Comparison of ENCODE assay signal across 11 cellular contexts in genomic region chr1:211935448-211935970, GRCh38.
DNase-seq lines count a peak whose midpoint lies in the region; ATAC-seq lines count a peak whose summit lies in the region.
"Had no signal": no experiment of that assay in that cellular context is flagged by ENCODE, and none has a peak within 500 bp of the region (broad histone marks: within the 10 kb centered on the region; RNA-seq: fewer than 3 reads in every experiment).

No MANE protein-coding gene starts in this region.

- peaks cover 0 to 10% (median 0%) of the 10 kb centered on the region in 11 experiments; a peak in 5 of 22 replicates for H3K36me3 ChIP-seq in BLaER1 treated with 17β-estradiol and CSF1 and Interleukin-3, amounts not matched to agents 10 nM and 100 nM
- no peaks in the 10 kb centered on the region for H3K36me3 ChIP-seq in aorta (ENCODE audit: control insufficient read depth in 1 of 2, insufficient read depth in 2 of 2, low read length in 1 of 2)

- DNase-seq in activated T-helper 9 cell treated with anti-CD3 and anti-CD28 coated beads, Interleukin-2, amount 50 U/mL, for 16 hours (ENCODE audit: low read depth): peak; percentile 8
- no peak for DNase-seq in NOMO-1 treated with DMSO at 0.1 percent for 48 hours (lab: John Stamatoyannopoulos, UW; ENCODE audit: unreplicated experiment)
- DNase-seq in SKM-1 treated with dmso at 0.1 percent for 144 hours (lab: John Stamatoyannopoulos, UW; ENCODE audit: unreplicated experiment): no peak
- DNase-seq in superior temporal gyrus (ENCODE audit: extremely low spot score): no peak
- DNase-seq in aorta: no peak
- DNase-seq: activated gamma-delta T cell had no signal

- peak overlapping the region in 3 of 11 experiments; percentile 47 to 50 (median 47); a peak in 6 of 22 replicates for H3K27ac ChIP-seq in BLaER1 treated with 17β-estradiol and CSF1 and Interleukin-3, amounts not matched to agents 10 nM and 100 nM
- no peak overlapping the region for H3K27ac ChIP-seq in aorta (ENCODE audit: low read depth in 1 of 2, low read length in 2 of 2)
- H3K27ac ChIP-seq: C4-2B had no signal

- no peaks in the 10 kb centered on the region for H4K20me1 ChIP-seq in BLaER1 treated with 17β-estradiol and CSF1 and Interleukin-3, amounts not matched to agents 10 nM and 100 nM

- intact Hi-C loops in aorta (cut with DNase I): no loop called here

- 51 to 54% methylated on average over 6 of the region's 6 CpGs for WGBS in aorta, 2 donors

- no peaks in the 10 kb centered on the region for H3K27me3 ChIP-seq in BLaER1 treated with 17β-estradiol and CSF1 and Interleukin-3, amounts not matched to agents 10 nM and 100 nM
- H3K27me3 ChIP-seq in aorta (ENCODE audit: control insufficient read depth in 1 of 2, insufficient read depth in 2 of 2, low read length in 1 of 2): no peaks in the 10 kb centered on the region

- H3K9ac ChIP-seq in BLaER1 treated with 17β-estradiol and CSF1 and Interleukin-3, amounts not matched to agents 10 nM and 100 nM: 0 out of 22 replicates have a peak overlapping the region, but pooled peaks of 1 of the 11 experiments have one; percentile 27

- no peaks in the 10 kb centered on the region for H3K9me3 ChIP-seq in BLaER1 treated with 17β-estradiol and CSF1 and Interleukin-3, amounts not matched to agents 10 nM and 100 nM (replicated peaks in 1 of 11)
- no peaks in the 10 kb centered on the region for H3K9me3 ChIP-seq in aorta (ENCODE audit: control insufficient read depth, low read length)

- H3K4me3 ChIP-seq in BLaER1 treated with 17β-estradiol and CSF1 and Interleukin-3, amounts not matched to agents 10 nM and 100 nM: no peak overlapping the region
- no peak overlapping the region for H3K4me3 ChIP-seq in aorta (ENCODE audit: low read length in 2 of 2)
- H3K4me3 ChIP-seq: K562 had no signal

- H3K4me1 ChIP-seq in BLaER1 treated with 17β-estradiol and CSF1 and Interleukin-3, amounts not matched to agents 10 nM and 100 nM: peaks cover 16 to 83% (median 31%) of the 10 kb centered on the region in 10 experiments
- peaks cover 0 to 2% of the 10 kb centered on the region in 2 donors for H3K4me1 ChIP-seq in aorta (ENCODE audit: control insufficient read depth in 1 of 2, insufficient read depth in 2 of 2, low read length in 2 of 2)

- peak overlapping the region in 9 of 11 experiments; percentile 24 to 86 (median 45); a peak in 16 of 22 replicates for H3K4me2 ChIP-seq in BLaER1 treated with 17β-estradiol and CSF1 and Interleukin-3, amounts not matched to agents 10 nM and 100 nM

- ATAC-seq in GM19351 (IDR thresholded peaks at IDR 0.05; ENCODE audit: unreplicated experiment) (peak; percentile 72), HG03097 (IDR thresholded peaks at IDR 0.05; ENCODE audit: low FRiP score, unreplicated experiment) (peak; percentile 75), aorta (ENCODE audit: low FRiP score) (no peak)
